Comparison of ENCODE assay signal across 10 cellular contexts in the genomic region with DNA sequence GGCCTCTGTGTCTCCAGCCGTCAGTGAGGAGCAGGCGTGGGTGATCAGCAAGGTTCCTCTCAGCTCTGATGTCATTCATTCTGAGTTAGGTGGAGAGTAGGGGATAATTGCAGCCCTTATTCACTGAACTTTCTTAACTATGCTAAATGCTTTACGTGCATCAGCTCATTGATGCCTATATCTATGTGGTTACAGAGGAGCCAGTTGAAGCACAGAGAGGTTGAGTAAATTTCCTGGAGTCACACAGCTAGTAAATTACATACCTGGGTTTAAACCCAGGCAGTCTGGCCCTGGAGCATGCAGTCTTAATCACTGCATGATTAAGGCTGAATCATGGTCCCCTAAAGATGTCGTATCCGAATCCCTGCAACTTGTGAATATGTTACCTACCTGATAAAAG.
DNase-seq lines count a peak whose midpoint lies in the region; ATAC-seq lines count a peak whose summit lies in the region.
"Had no signal": no experiment of that assay in that cellular context is flagged by ENCODE, and none has a peak within 500 bp of the region (broad histone marks: within the 10 kb centered on the region; RNA-seq: fewer than 3 reads in every experiment).

No MANE protein-coding gene starts in this region.

- ATAC-seq in HG02571 (IDR thresholded peaks at IDR 0.05; ENCODE audit: unreplicated experiment), result peak; percentile 2
- peak; percentile 67 for ATAC-seq in activated T-helper 17 cell treated with anti-CD3 and anti-CD28 coated beads, Interleukin-2, amount 50 U/mL, for 72 hours (replicated peaks)
- ATAC-seq in right cardiac atrium, result no peak

- H3K36me3 ChIP-seq in BLaER1 treated with 17β-estradiol and CSF1 and Interleukin-3, amounts not matched to agents 10 nM and 100 nM, result no peaks in the 10 kb centered on the region
- H3K36me3 ChIP-seq in mesenchymal stem cell (ENCODE audit: control insufficient read depth in 1 of 2, insufficient read depth in 2 of 2, low read depth in 1 of 2, low read length in 2 of 2), result no peaks in the 10 kb centered on the region

- H4K91ac ChIP-seq in mesenchymal stem cell (ENCODE audit: low read length), result no peak overlapping the region

- H3K23ac ChIP-seq in mesenchymal stem cell (ENCODE audit: low read length in 2 of 2), result no peak overlapping the region

- no peak overlapping the region for H2BK15ac ChIP-seq in mesenchymal stem cell (ENCODE audit: low read depth, poor library complexity, severe bottlenecking)

- peak overlapping the region in 5 of 10 experiments; percentile 9 to 46 (median 18); a peak in 3 of 20 replicates for H3K4me3 ChIP-seq in BLaER1 treated with 17β-estradiol and CSF1 and Interleukin-3, amounts not matched to agents 10 nM and 100 nM
- H3K4me3 ChIP-seq in mesenchymal stem cell (ENCODE audit: insufficient read depth in 1 of 2, low read depth in 1 of 2, low read length in 2 of 2), result no peak overlapping the region
- no peak overlapping the region for H3K4me3 ChIP-seq in right cardiac atrium (ENCODE audit: low read length)

- H3K9me3 Mint-ChIP-seq in activated T-helper 17 cell treated with anti-CD3 and anti-CD28 coated beads, Interleukin-2, amount 50 U/mL, for 72 hours, result no peaks in the 10 kb centered on the region

- peak overlapping the region in 1 of 2 experiments; percentile 35 for H3K14ac ChIP-seq in mesenchymal stem cell (ENCODE audit: low read length in 2 of 2)

- peaks cover 0 to 58% (median 5%) of the 10 kb centered on the region in 11 experiments; a peak in 9 of 22 replicates for H4K20me1 ChIP-seq in BLaER1 treated with 17β-estradiol and CSF1 and Interleukin-3, amounts not matched to agents 10 nM and 100 nM

- peak overlapping the region; percentile 92 for H3K27ac Mint-ChIP-seq in activated T-helper 17 cell treated with anti-CD3 and anti-CD28 coated beads, Interleukin-2, amount 50 U/mL, for 72 hours

- H3K9me3 ChIP-seq in BLaER1 treated with 17β-estradiol and CSF1 and Interleukin-3, amounts not matched to agents 10 nM and 100 nM (replicated peaks in 1 of 11), result no peaks in the 10 kb centered on the region
- H3K9me3 ChIP-seq in mesenchymal stem cell (ENCODE audit: control insufficient read depth, low read length), result no peaks in the 10 kb centered on the region
- no peaks in the 10 kb centered on the region for H3K9me3 ChIP-seq in right cardiac atrium (ENCODE audit: control insufficient read depth, low read length)

- H3K4me1 Mint-ChIP-seq in activated T-helper 17 cell treated with anti-CD3 and anti-CD28 coated beads, Interleukin-2, amount 50 U/mL, for 72 hours, result peaks cover 39% of the 10 kb centered on the region

- peaks cover 23 to 46% (median 42%) of the 10 kb centered on the region in 11 experiments for H3K27me3 ChIP-seq in BLaER1 treated with 17β-estradiol and CSF1 and Interleukin-3, amounts not matched to agents 10 nM and 100 nM
- no peaks in the 10 kb centered on the region for H3K27me3 ChIP-seq in mesenchymal stem cell (ENCODE audit: control insufficient read depth in 1 of 2, insufficient read depth in 1 of 2, low read length in 2 of 2)
- no peaks in the 10 kb centered on the region for H3K27me3 ChIP-seq in right cardiac atrium (ENCODE audit: control insufficient read depth, insufficient read depth)

- H3K27me3 Mint-ChIP-seq in activated T-helper 17 cell treated with anti-CD3 and anti-CD28 coated beads, Interleukin-2, amount 50 U/mL, for 72 hours, result peaks cover 9% of the 10 kb centered on the region

- peak overlapping the region; percentile 62 to 93 (median 89); a peak in 21 of 22 replicates for H3K4me2 ChIP-seq in BLaER1 treated with 17β-estradiol and CSF1 and Interleukin-3, amounts not matched to agents 10 nM and 100 nM
- no peak overlapping the region for H3K4me2 ChIP-seq in mesenchymal stem cell (ENCODE audit: low read length, poor library complexity, severe bottlenecking)

- peak overlapping the region; percentile 15 to 82 for H3K18ac ChIP-seq in mesenchymal stem cell (ENCODE audit: low read depth in 1 of 2, low read length in 2 of 2)

- no peak overlapping the region for H2BK5ac ChIP-seq in mesenchymal stem cell (ENCODE audit: low read depth, low read length, poor library complexity, severe bottlenecking)

- peaks cover 23% of the 10 kb centered on the region for H3K36me3 Mint-ChIP-seq in activated T-helper 17 cell treated with anti-CD3 and anti-CD28 coated beads, Interleukin-2, amount 50 U/mL, for 72 hours (ENCODE audit: low read depth)

- peaks cover 40% of the 10 kb centered on the region for H3K79me1 ChIP-seq in mesenchymal stem cell (replicated peaks; ENCODE audit: low read length, poor library complexity, severe bottlenecking)

- H2BK12ac ChIP-seq in mesenchymal stem cell (ENCODE audit: low read length in 2 of 2), result peak overlapping the region in 1 of 2 experiments; percentile 56

- no peak overlapping the region for H2BK120ac ChIP-seq in mesenchymal stem cell (ENCODE audit: low read depth, low read length)

- peaks cover 41 to 85% (median 78%) of the 10 kb centered on the region in 10 experiments for H3K4me1 ChIP-seq in BLaER1 treated with 17β-estradiol and CSF1 and Interleukin-3, amounts not matched to agents 10 nM and 100 nM
- peaks cover 45% of the 10 kb centered on the region for H3K4me1 ChIP-seq in mesenchymal stem cell (ENCODE audit: control insufficient read depth, insufficient read depth, low read depth, low read length)
- peaks cover 12% of the 10 kb centered on the region for H3K4me1 ChIP-seq in right cardiac atrium (ENCODE audit: control insufficient read depth, insufficient read depth, low read length)

- DNase-seq in mesenchymal stem cell (peak; percentile 19), cerebellar nuclear complex (lab: John Stamatoyannopoulos, UW) (no peak), NCI-H1417 (lab: John Stamatoyannopoulos, UW) (no peak), epidermal melanocyte (ENCODE audit: insufficient read length, low spot score) (no peak), right cardiac atrium (no peak)
- DNase-seq: DMS79, NCI-H1694 had no signal

- H3K4ac ChIP-seq in mesenchymal stem cell (ENCODE audit: low read depth in 1 of 2, low read length in 2 of 2), result no peak overlapping the region

- intact Hi-C loops in right cardiac atrium (cut with DNase I), result no loop called here

- 56% methylated on average over 5 of the region's 5 CpGs for WGBS in mesenchymal stem cell
- WGBS in right cardiac atrium, result 86% methylated on average over 5 of the region's 5 CpGs

- peak overlapping the region; percentile 84 for H3K4me3 Mint-ChIP-seq in activated T-helper 17 cell treated with anti-CD3 and anti-CD28 coated beads, Interleukin-2, amount 50 U/mL, for 72 hours

- H2AFZ ChIP-seq in mesenchymal stem cell (ENCODE audit: low read depth, low read length), result no peak overlapping the region

- H2AK5ac ChIP-seq in mesenchymal stem cell (ENCODE audit: low read length, severe bottlenecking), result peak overlapping the region; percentile 69

- peak overlapping the region in 8 of 11 experiments; percentile 72 to 94 (median 83); a peak in 15 of 22 replicates for H3K27ac ChIP-seq in BLaER1 treated with 17β-estradiol and CSF1 and Interleukin-3, amounts not matched to agents 10 nM and 100 nM
- H3K27ac ChIP-seq in mesenchymal stem cell (ENCODE audit: low read length, poor library complexity, severe bottlenecking), result peak overlapping the region; percentile 92
- H3K27ac ChIP-seq in right cardiac atrium (ENCODE audit: low read length), result no peak overlapping the region

- peak overlapping the region in 9 of 11 experiments; percentile 38 to 85 (median 70); a peak in 16 of 22 replicates for H3K9ac ChIP-seq in BLaER1 treated with 17β-estradiol and CSF1 and Interleukin-3, amounts not matched to agents 10 nM and 100 nM
- H3K9ac ChIP-seq in mesenchymal stem cell (ENCODE audit: low read length), result no peak overlapping the region

- H4K8ac ChIP-seq in mesenchymal stem cell (ENCODE audit: low read length), result no peak overlapping the region

Comparison
In these comparisons a context has a peak if more than half of its experiments do, and no peak if none do; other contexts are left out.
1. ATAC-seq: peak in HG02571 (single experiment) and activated T-helper 17 cell treated with anti-CD3 and anti-CD28 coated beads, Interleukin-2, amount 50 U/mL, for 72 hours (single experiment); none in right cardiac atrium (0 of 2).